9 cellular contexts compared by ENCODE assay signal in genomic region chr11:93737904-93738612, GRCh38. TPM values are rescaled to one million over a fixed set of nuclear protein-coding genes. Genes with fewer than 3 reads are reported as not detected.
A peak's percentile ranks its signal among the peaks of the same experiment; 100 is the strongest.
DNase-seq lines count a peak whose midpoint lies in the region; ATAC-seq and TF ChIP-seq lines count a peak whose summit lies in the region.
"Had no signal": no experiment of that assay in that cellular context is flagged by ENCODE, and none has a peak within 500 bp of the region (broad histone marks: within the 10 kb centered on the region; RNA-seq: fewer than 3 reads in every experiment).

No MANE protein-coding gene starts in this region.

- no peak overlapping the region for H3K27ac ChIP-seq in thoracic aorta

- peaks cover 4% of the 10 kb centered on the region for H3K27me3 Mint-ChIP-seq in activated naive CD4-positive, alpha-beta T cell treated with anti-CD3 and anti-CD28 coated beads, Interleukin-2, amount 10 ng/mL, durations not matched to agents 7 days and 5 days
- H3K27me3 Mint-ChIP-seq in T-helper 17 cell: no peaks in the 10 kb centered on the region

- peaks cover 70% of the 10 kb centered on the region for H3K36me3 Mint-ChIP-seq in activated naive CD4-positive, alpha-beta T cell treated with anti-CD3 and anti-CD28 coated beads, Interleukin-2, amount 10 ng/mL, durations not matched to agents 7 days and 5 days
- peaks cover 6% of the 10 kb centered on the region for H3K36me3 Mint-ChIP-seq in T-helper 17 cell (ENCODE audit: low read depth)

- peak overlapping the region; percentile 96 for H3K4me3 ChIP-seq in fibroblast of pulmonary artery (replicated peaks; ENCODE audit: low read depth, low read length)
- peak overlapping the region; percentile 82 for H3K4me3 ChIP-seq in thoracic aorta
- H3K4me3 ChIP-seq: tibial nerve had no signal

- H3K4me3 Mint-ChIP-seq in activated naive CD4-positive, alpha-beta T cell treated with anti-CD3 and anti-CD28 coated beads, Interleukin-2, amount 10 ng/mL, durations not matched to agents 7 days and 5 days: peak overlapping the region; percentile 99
- H3K4me3 Mint-ChIP-seq in T-helper 17 cell: peak overlapping the region; percentile 99

- H3K36me3 ChIP-seq in thoracic aorta: peaks cover 31% of the 10 kb centered on the region

- DNase-seq in activated naive CD4-positive, alpha-beta T cell treated with anti-CD3 and anti-CD28 coated beads, Interleukin-2, amount 10 ng/mL, durations not matched to agents 7 days and 5 days: no peak
- DNase-seq in activated naive CD4-positive, alpha-beta T cell (lab: John Stamatoyannopoulos, UW): no peak
- DNase-seq in T-helper 17 cell: no peak
- no peak for DNase-seq in fibroblast of pulmonary artery (ENCODE audit: low read depth)
- no peak for DNase-seq in thoracic aorta (ENCODE audit: low spot score)
- no peak for DNase-seq in NCI-H1092 (lab: John Stamatoyannopoulos, UW)
- DNase-seq in head of caudate nucleus: no peak

- peaks cover 80% of the 10 kb centered on the region for H3K4me1 Mint-ChIP-seq in activated naive CD4-positive, alpha-beta T cell treated with anti-CD3 and anti-CD28 coated beads, Interleukin-2, amount 10 ng/mL, durations not matched to agents 7 days and 5 days
- H3K4me1 Mint-ChIP-seq in T-helper 17 cell: peaks cover 60% of the 10 kb centered on the region

- TF ChIP-seq CTCF in fibroblast of pulmonary artery (IDR thresholded peaks at IDR 0.05; ENCODE audit: low read length, missing control alignments) (no peak), thoracic aorta (IDR thresholded peaks at IDR 0.05) (no peak)

- ATAC-seq in T-helper 17 cell (no peak), thoracic aorta (ENCODE audit: insufficient number of reproducible peaks, low FRiP score, low read depth) (no peak), esophagus mucosa (no peak)

- H3K27ac Mint-ChIP-seq in activated naive CD4-positive, alpha-beta T cell treated with anti-CD3 and anti-CD28 coated beads, Interleukin-2, amount 10 ng/mL, durations not matched to agents 7 days and 5 days: peak overlapping the region; percentile 77
- H3K27ac Mint-ChIP-seq in T-helper 17 cell: peak overlapping the region; percentile 99

- peaks cover 24 to 39% of the 10 kb centered on the region in 2 donors for H3K4me1 ChIP-seq in thoracic aorta (ENCODE audit: control insufficient read depth in 1 of 2, low read depth in 2 of 2)

- intact Hi-C loops in head of caudate nucleus (cut with DNase I): no loop called here

- no peaks in the 10 kb centered on the region for H3K27me3 ChIP-seq in thoracic aorta (replicated peaks; ENCODE audit: insufficient read depth)
- H3K27me3 ChIP-seq: tibial nerve had no signal

- no peaks in the 10 kb centered on the region for H3K9me3 ChIP-seq in T-helper 17 cell (ENCODE audit: control insufficient read depth, low read length, poor library complexity, severe bottlenecking)
- no peaks in the 10 kb centered on the region for H3K9me3 ChIP-seq in thoracic aorta
- H3K9me3 ChIP-seq: tibial nerve had no signal

- CTCF ChIA-PET in activated naive CD4-positive, alpha-beta T cell treated with anti-CD3 and anti-CD28 coated beads, Interleukin-2, amount 10 ng/mL, durations not matched to agents 7 days and 5 days (lab: Charles Lee): interaction anchor here (1.5 kb wide), 1 partner anchor 48 kb away, joined by 5 read pairs; no protein-coding TSS in a partner anchor

- H3K9me3 Mint-ChIP-seq in activated naive CD4-positive, alpha-beta T cell treated with anti-CD3 and anti-CD28 coated beads, Interleukin-2, amount 10 ng/mL, durations not matched to agents 7 days and 5 days: no peaks in the 10 kb centered on the region

RNA-seq across cellular contexts. Expression of gene TAF1D, which starts 3.2 kb away (rescaled TPM):
- 100 to 1,000 TPM; 129 to 143 TPM for total RNA-seq in T-helper 17 cell
- 100 to 1,000 TPM in 1 of 2 donors, 10 to 100 TPM in 1; 99.4 to 231 TPM for total RNA-seq in thoracic aorta
- 70.3 TPM for total RNA-seq in esophagus mucosa

RNA-seq across cellular contexts. Expression of gene C11orf54, which starts 3.4 kb away (rescaled TPM):
- total RNA-seq in T-helper 17 cell (10 to 100 TPM; 12.1 to 13.9 TPM), thoracic aorta (10 to 100 TPM; 20.2 to 32.0 TPM), esophagus mucosa (7.7 TPM)

RNA-seq across cellular contexts. Expression of gene MED17, which starts 46.0 kb away (rescaled TPM):
- total RNA-seq in T-helper 17 cell (10 to 100 TPM; 58.5 to 61.8 TPM), thoracic aorta (10 to 100 TPM; 12.3 to 32.7 TPM), esophagus mucosa (16.0 TPM)
